In the genomic region with DNA sequence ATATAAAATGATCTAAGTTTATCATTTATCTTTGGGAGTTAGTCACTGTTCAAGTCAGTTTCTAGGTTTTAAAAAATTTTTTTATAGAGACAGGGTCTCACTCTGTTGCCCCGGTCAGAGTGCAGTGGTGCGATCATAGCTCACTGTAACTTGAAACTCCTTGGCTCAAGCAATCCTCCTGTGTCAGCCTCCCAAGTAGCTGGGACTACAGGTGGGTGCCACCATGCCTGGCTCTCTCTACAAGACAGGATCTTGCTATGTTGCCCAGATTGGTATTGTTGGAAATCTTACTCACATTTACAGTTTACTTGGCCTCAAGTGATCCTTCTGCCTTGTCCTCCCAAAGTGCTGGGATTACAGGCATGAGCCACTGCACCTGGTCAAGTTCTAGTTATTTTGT, we compare ENCODE assay signal across 2 cellular contexts.
TF ChIP-seq lines count a peak whose summit lies in the region.

No MANE protein-coding gene starts in this region.

TF ChIP-seq in HepG2, 621 proteins besides CTCF, POLR2A, EP300 and RAD21:
- TF ChIP-seq KDM5A (IDR thresholded peaks at IDR 0.05; ENCODE audit: borderline replicate concordance, low read length) (no peak), ZNF121 (CRISPR knock-in tag; IDR thresholded peaks at IDR 0.05) (peak; percentile 23; the same call in 1 of the 2 replicates), SMAD3 (CRISPR knock-in tag; IDR thresholded peaks at IDR 0.05) (no peak), U2AF2 (IDR thresholded peaks at IDR 0.05; ENCODE audit: low read depth, low read length) (no peak)
- TF ChIP-seq, protein P1, sequence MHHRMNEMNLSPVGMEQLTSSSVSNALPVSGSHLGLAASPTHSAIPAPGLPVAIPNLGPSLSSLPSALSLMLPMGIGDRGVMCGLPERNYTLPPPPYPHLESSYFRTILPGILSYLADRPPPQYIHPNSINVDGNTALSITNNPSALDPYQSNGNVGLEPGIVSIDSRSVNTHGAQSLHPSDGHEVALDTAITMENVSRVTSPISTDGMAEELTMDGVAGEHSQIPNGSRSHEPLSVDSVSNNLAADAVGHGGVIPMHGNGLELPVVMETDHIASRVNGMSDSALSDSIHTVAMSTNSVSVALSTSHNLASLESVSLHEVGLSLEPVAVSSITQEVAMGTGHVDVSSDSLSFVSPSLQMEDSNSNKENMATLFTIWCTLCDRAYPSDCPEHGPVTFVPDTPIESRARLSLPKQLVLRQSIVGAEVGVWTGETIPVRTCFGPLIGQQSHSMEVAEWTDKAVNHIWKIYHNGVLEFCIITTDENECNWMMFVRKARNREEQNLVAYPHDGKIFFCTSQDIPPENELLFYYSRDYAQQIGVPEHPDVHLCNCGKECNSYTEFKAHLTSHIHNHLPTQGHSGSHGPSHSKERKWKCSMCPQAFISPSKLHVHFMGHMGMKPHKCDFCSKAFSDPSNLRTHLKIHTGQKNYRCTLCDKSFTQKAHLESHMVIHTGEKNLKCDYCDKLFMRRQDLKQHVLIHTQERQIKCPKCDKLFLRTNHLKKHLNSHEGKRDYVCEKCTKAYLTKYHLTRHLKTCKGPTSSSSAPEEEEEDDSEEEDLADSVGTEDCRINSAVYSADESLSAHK (CRISPR knock-in tag; IDR thresholded peaks at IDR 0.05; ENCODE audit: borderline replicate concordance), result no peak
TF ChIP-seq in HepG2: peak in this region for 1.

TF ChIP-seq in WTC11, 78 proteins besides CTCF, POLR2A, EP300 and RAD21:
- TF ChIP-seq GTF2I (CRISPR knock-in tag; conservative IDR thresholded peaks at IDR 0.05) (0 out of 2 replicates have a peak, but pooled peaks have one; percentile 37), ELF4 (CRISPR knock-in tag; IDR thresholded peaks at IDR 0.05; ENCODE audit: low read depth) (no peak), ZNF121 (CRISPR knock-in tag; IDR thresholded peaks at IDR 0.05) (peak; percentile 93)
- TF ChIP-seq, protein P2, sequence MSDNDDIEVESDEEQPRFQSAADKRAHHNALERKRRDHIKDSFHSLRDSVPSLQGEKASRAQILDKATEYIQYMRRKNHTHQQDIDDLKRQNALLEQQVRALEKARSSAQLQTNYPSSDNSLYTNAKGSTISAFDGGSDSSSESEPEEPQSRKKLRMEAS (CRISPR knock-in tag; IDR thresholded peaks at IDR 0.05), result no peak
